Comparison of ENCODE assay signal across 10 cellular contexts in the genomic region with DNA sequence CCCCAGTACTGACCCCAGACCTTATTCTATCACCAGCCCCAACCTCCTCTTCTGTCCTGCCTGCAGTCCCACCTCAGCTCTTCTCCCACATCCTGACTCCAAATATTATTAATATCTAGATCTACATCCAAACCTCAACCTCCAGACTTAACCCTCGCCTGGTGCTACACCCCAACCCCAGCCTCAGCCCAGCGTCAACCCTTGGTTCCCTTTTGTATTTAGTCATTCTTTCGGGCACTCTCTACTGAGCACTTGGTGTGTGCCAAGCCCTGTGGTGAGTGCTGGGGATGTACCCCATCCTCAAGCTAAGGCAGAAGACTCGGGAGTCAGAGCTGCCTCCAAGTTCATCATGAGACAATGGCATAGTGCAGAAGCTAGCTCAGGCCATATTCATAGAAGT. TPM values are rescaled to one million over a fixed set of nuclear protein-coding genes. Genes with fewer than 3 reads are reported as not detected.
A peak's percentile ranks its signal among the peaks of the same experiment; 100 is the strongest.
DNase-seq lines count a peak whose midpoint lies in the region; ATAC-seq and TF ChIP-seq lines count a peak whose summit lies in the region.
"Had no signal": no experiment of that assay in that cellular context is flagged by ENCODE, and none has a peak within 500 bp of the region (broad histone marks: within the 10 kb centered on the region; RNA-seq: fewer than 3 reads in every experiment).

No MANE protein-coding gene starts in this region.

- H3K36me3 Mint-ChIP-seq in mesothelial cell of epicardium = no peaks in the 10 kb centered on the region

- intact Hi-C loops in Right ventricle myocardium inferior (cut with DNase I) (no loop called here), posterior cingulate gyrus (cut with DNase I) (no loop called here)

- peak overlapping the region; percentile 57 for H3K4me3 Mint-ChIP-seq in mesothelial cell of epicardium

- peak; percentile 22 for DNase-seq in stimulated activated CD4-positive, alpha-beta T cell treated with anti-CD3 and anti-CD28 coated beads, Interleukin-1b, Interleukin-23, amount 100 ng/mL, for 48 hours
- DNase-seq in stimulated activated CD4-positive, alpha-beta T cell treated with anti-CD3 and anti-CD28 coated beads, Interleukin-2, amount 100 ng/mL, for 48 hours = no peak
- DNase-seq in activated T-cell treated with anti-CD3 and anti-CD28 coated beads, Interleukin-2, amount 50 U/mL, for 48 hours = peak; percentile 52 to 54
- DNase-seq in mesothelial cell of epicardium (ENCODE audit: low spot score in 2 of 2, unreplicated experiment in 2 of 2) = no peak
- DNase-seq in mucosa of gallbladder (ENCODE audit: low spot score) = no peak
- no peak for DNase-seq in Right ventricle myocardium inferior (ENCODE audit: missing footprints)
- DNase-seq in posterior cingulate gyrus = no peak
- DNase-seq: NCI-H1105, NCI-H510A treated with DMSO at 0.1 percent for 48 hours had no signal

- no peak for ATAC-seq in Right ventricle myocardium inferior
- ATAC-seq in HG02973 (IDR thresholded peaks at IDR 0.05; ENCODE audit: unreplicated experiment) = no peak

- H3K4me1 Mint-ChIP-seq in mesothelial cell of epicardium = peaks cover 41% of the 10 kb centered on the region

- H3K27ac Mint-ChIP-seq in mesothelial cell of epicardium = no peak overlapping the region

- H3K27me3 Mint-ChIP-seq in mesothelial cell of epicardium (ENCODE audit: low read depth) = peaks cover 23% of the 10 kb centered on the region

- TF ChIP-seq CTCF in mesothelial cell of epicardium (IDR thresholded peaks at IDR 0.05; ENCODE audit: unreplicated experiment) = no peak

- H3K9me3 Mint-ChIP-seq in mesothelial cell of epicardium = no peaks in the 10 kb centered on the region

RNA-seq across cellular contexts. Expression of a gene that starts 1.1 kb away (rescaled TPM):
- total RNA-seq in mesothelial cell of epicardium (0.99 to 1.4 TPM (median 1.4 TPM) in 3 replicates), mucosa of gallbladder (3.2 TPM), Right ventricle myocardium inferior (not detected)

RNA-seq across cellular contexts. Expression of a gene that starts 31.9 kb away (rescaled TPM):
- 57.7 to 62.6 TPM (median 61.8 TPM) in 3 replicates for total RNA-seq in mesothelial cell of epicardium
- 8.6 TPM for total RNA-seq in mucosa of gallbladder
- 4.7 TPM for total RNA-seq in Right ventricle myocardium inferior

Comparison
In these comparisons a context has a peak if more than half of its experiments do, and no peak if none do; other contexts are left out.
1. DNase-seq: peak in stimulated activated CD4-positive, alpha-beta T cell treated with anti-CD3 and anti-CD28 coated beads, Interleukin-1b, Interleukin-23, amount 100 ng/mL, for 48 hours (single experiment) and activated T-cell treated with anti-CD3 and anti-CD28 coated beads, Interleukin-2, amount 50 U/mL, for 48 hours (2 of 2); none in stimulated activated CD4-positive, alpha-beta T cell treated with anti-CD3 and anti-CD28 coated beads, Interleukin-2, amount 100 ng/mL, for 48 hours (0 of 2), mesothelial cell of epicardium (0 of 2), mucosa of gallbladder (single experiment), Right ventricle myocardium inferior (single experiment) and posterior cingulate gyrus (0 of 10).